In genomic region chr11:1310315-1310687, GRCh38 we compare ENCODE assay signal across 8 cellular contexts. TPM values are rescaled to one million over a fixed set of nuclear protein-coding genes. Genes with fewer than 3 reads are reported as not detected.
DNase-seq lines count a peak whose midpoint lies in the region; ATAC-seq, FAIRE-seq and TF ChIP-seq lines count a peak whose summit lies in the region.

No MANE protein-coding gene starts in this region.

- H3K9me3 ChIP-seq in ascending aorta = no peaks in the 10 kb centered on the region
- H3K9me3 ChIP-seq in HepG2 (ENCODE audit: low read length) = peaks cover 12% of the 10 kb centered on the region
- no peaks in the 10 kb centered on the region for H3K9me3 ChIP-seq in transverse colon

- H4K20me1 ChIP-seq in HepG2 (ENCODE audit: insufficient read depth, low read length) = no peaks in the 10 kb centered on the region

- H3K4me2 ChIP-seq in HepG2 (ENCODE audit: low read depth, low read length) = peak overlapping the region; percentile 90

- TF ChIP-seq EP300 in HepG2 (IDR thresholded peaks at IDR 0.05; ENCODE audit: low read depth in 2 of 2, low read length in 2 of 2) (no peak), HepG2 (CRISPR knock-in tag; IDR thresholded peaks at IDR 0.05; ENCODE audit: borderline replicate concordance) (no peak), transverse colon (IDR thresholded peaks at IDR 0.05; ENCODE audit: low read depth) (no peak)

- H3K9me3 Mint-ChIP-seq in activated naive CD4-positive, alpha-beta T cell treated with anti-CD3 and anti-CD28 coated beads for 36 hours = peaks cover 9% of the 10 kb centered on the region

- no peak for ATAC-seq in HepG2

- H3K4me3 ChIP-seq in ascending aorta (peak overlapping the region; percentile 98 to 99), HepG2 (replicated peaks in 1 of 3; ENCODE audit: insufficient read depth in 1 of 3, low read depth in 2 of 3, low read length in 3 of 3) (peak overlapping the region; percentile 34 to 81 (median 57); a peak in 4 of 6 replicates), transverse colon (peak overlapping the region; percentile 56 to 89 (median 76))

- H3K27me3 ChIP-seq in ascending aorta (no peaks in the 10 kb centered on the region), HepG2 (ENCODE audit: control insufficient read depth in 1 of 2, insufficient read depth in 2 of 2, low read length in 2 of 2) (no peaks in the 10 kb centered on the region), transverse colon (no peaks in the 10 kb centered on the region)

- H2AFZ ChIP-seq in HepG2 (ENCODE audit: low read length) = no peak overlapping the region

- H3K36me3 Mint-ChIP-seq in activated naive CD4-positive, alpha-beta T cell treated with anti-CD3 and anti-CD28 coated beads for 36 hours (ENCODE audit: low read depth) = peaks cover 6% of the 10 kb centered on the region

- FAIRE-seq in HepG2 (lab: Jason Lieb, UNC) = no peak
- FAIRE-seq in HTR-8/SVneo (lab: Jason Lieb, UNC) = no peak

- in situ Hi-C loops in HepG2 (cut with HindIII; ENCODE audit: extremely low pct_ligation_motif_present, low pct_unique_long_range_greater_than_20kb) (no loop called here), transverse colon (cut with MboI; ENCODE audit: low pct_ligation_motif_present in 1 of 4, low pct_unique_long_range_greater_than_20kb in 1 of 4, low sequenced_read_pairs in 3 of 4) (no loop called here)

- peak overlapping the region; percentile 89 for H3K4me3 Mint-ChIP-seq in activated naive CD4-positive, alpha-beta T cell treated with anti-CD3 and anti-CD28 coated beads for 36 hours

- intact Hi-C loops in activated naive CD4-positive, alpha-beta T cell treated with anti-CD3 and anti-CD28 coated beads for 36 hours (cut with micrococcal nuclease) = no loop called here
- intact Hi-C loops in ascending aorta (cut with DNase I) (no loop called here), HepG2 (cut with micrococcal nuclease; ENCODE audit: unreplicated experiment) (no loop called here), transverse colon (cut with DNase I; ENCODE audit: low total_unique reads) (no loop called here)

- H3K79me2 ChIP-seq in HepG2 (ENCODE audit: insufficient read depth, low read length) = peaks cover 36% of the 10 kb centered on the region

- H3K27ac ChIP-seq in ascending aorta = peak overlapping the region; percentile 91
- H3K27ac ChIP-seq in HepG2 (ENCODE audit: extremely low read length, insufficient read depth, low read length) = no peak overlapping the region
- H3K27ac ChIP-seq in transverse colon = peak overlapping the region; percentile 93 to 96 (median 94)

- H3K4me1 Mint-ChIP-seq in activated naive CD4-positive, alpha-beta T cell treated with anti-CD3 and anti-CD28 coated beads for 36 hours (ENCODE audit: low read depth) = peaks cover 34% of the 10 kb centered on the region

- POLR2A ChIA-PET in HepG2 (lab: Yijun Ruan, JAX) = interaction anchor here (1.4 kb wide), 1 partner anchor 23 kb away, joined by 4 read pairs; no protein-coding TSS in a partner anchor

- peak overlapping the region; percentile 79 for H3K9ac ChIP-seq in HepG2 (ENCODE audit: insufficient read depth, low read depth, low read length)

- TF ChIP-seq RAD21 in HepG2 (CRISPR knock-in tag; IDR thresholded peaks at IDR 0.05) = no peak

- no TSS peak for BruUV-seq in HepG2 (replicated peaks; lab: Mats Ljungman, UMichigan)

- CTCF ChIA-PET in activated naive CD4-positive, alpha-beta T cell treated with anti-CD3 and anti-CD28 coated beads for 36 hours (lab: Charles Lee) = interaction anchor here (1.5 kb wide), 1 partner anchor 12 kb away, joined by 3 read pairs; no protein-coding TSS in a partner anchor
- CTCF ChIA-PET in HepG2 (lab: Yijun Ruan, JAX; ENCODE audit: low intra/inter-chr PET ratio, low total read pairs) = no interaction called here

- no peak for TF ChIP-seq POLR2A in HepG2 (IDR thresholded peaks at IDR 0.05; ENCODE audit: insufficient read depth in 1 of 2, low read depth in 2 of 2, low read length in 2 of 2)
- TF ChIP-seq POLR2A in transverse colon (IDR thresholded peaks at IDR 0.05) = no peak

- H3K4me1 ChIP-seq in ascending aorta (peaks cover 15 to 25% of the 10 kb centered on the region in 2 donors), HepG2 (ENCODE audit: insufficient read depth, low read length) (peaks cover 46% of the 10 kb centered on the region), transverse colon (peaks cover 15 to 47% (median 40%) of the 10 kb centered on the region in 4 donors)

- H3K36me3 ChIP-seq in ascending aorta (peaks cover 0 to 7% of the 10 kb centered on the region in 2 donors), HepG2 (replicated peaks in 1 of 2; ENCODE audit: control insufficient read depth in 1 of 2, insufficient read depth in 2 of 2, low read length in 2 of 2) (peaks cover 3 to 6% of the 10 kb centered on the region in 2 experiments; a peak in 3 of 5 replicates), transverse colon (no peaks in the 10 kb centered on the region)

- 95% methylated on average over 18 of the region's 18 CpGs for WGBS in HepG2 (ENCODE audit: low lambda C conversion rate)
- 45 to 68% methylated on average over 8 to 18 of the region's 18 CpGs for WGBS in transverse colon (ENCODE audit: low coverage in 1 of 2), 2 donors

- no peaks in the 10 kb centered on the region for H3K27me3 Mint-ChIP-seq in activated naive CD4-positive, alpha-beta T cell treated with anti-CD3 and anti-CD28 coated beads for 36 hours (ENCODE audit: low read depth)

- peak overlapping the region; percentile 94 for H3K27ac Mint-ChIP-seq in activated naive CD4-positive, alpha-beta T cell treated with anti-CD3 and anti-CD28 coated beads for 36 hours

- DNase-seq in activated naive CD4-positive, alpha-beta T cell treated with anti-CD3 and anti-CD28 coated beads for 36 hours = no peak
- no peak for DNase-seq in activated naive CD4-positive, alpha-beta T cell treated with anti-CD3 and anti-CD28 coated beads, Interleukin-2, amount 50 U/mL, for 16 hours
- no peak for DNase-seq in ascending aorta (ENCODE audit: low spot score in 2 of 2)
- DNase-seq in HepG2 (ENCODE audit: low spot score) = no peak
- DNase-seq in transverse colon = peak; percentile 43
- no peak for DNase-seq in activated CD4-positive, alpha-beta T cell treated with anti-CD3 and anti-CD28 coated beads for 48 hours
- DNase-seq in HTR-8/SVneo (ENCODE audit: insufficient read length, low spot score) = no peak
- DNase-seq in nucleus accumbens (lab: John Stamatoyannopoulos, UW) = no peak

- TF ChIP-seq CTCF in ascending aorta (IDR thresholded peaks at IDR 0.05) (no peak), HepG2 (CRISPR knock-in tag; IDR thresholded peaks at IDR 0.05) (no peak), transverse colon (IDR thresholded peaks at IDR 0.05) (no peak)

TF ChIP-seq in HepG2, 621 proteins besides CTCF, POLR2A, EP300 and RAD21:
- TF ChIP-seq ZNF350 (CRISPR knock-in tag; IDR thresholded peaks at IDR 0.05; ENCODE audit: borderline replicate concordance, low read depth) = peak; percentile 11; the same call in 1 of the 2 replicates
- no peak for TF ChIP-seq ZSCAN29 (CRISPR knock-in tag; conservative IDR thresholded peaks at IDR 0.05)
- TF ChIP-seq ZMYM2 (CRISPR knock-in tag; IDR thresholded peaks at IDR 0.05) = no peak
- no peak for TF ChIP-seq ZFP90 (CRISPR knock-in tag; IDR thresholded peaks at IDR 0.05; ENCODE audit: borderline replicate concordance)
- TF ChIP-seq PRPF4 (IDR thresholded peaks at IDR 0.05; ENCODE audit: low read depth, low read length, poor library complexity, severe bottlenecking) = peak; percentile 75
- peak; percentile 0; the same call in 1 of the 2 replicates for TF ChIP-seq ZNF543 (CRISPR knock-in tag; IDR thresholded peaks at IDR 0.05)

RNA-seq across cellular contexts. Expression of gene TOLLIP, which starts 0.9 kb away (rescaled TPM):
- 10 to 100 TPM; 19.9 to 21.7 TPM for total RNA-seq in activated naive CD4-positive, alpha-beta T cell treated with anti-CD3 and anti-CD28 coated beads for 36 hours
- total RNA-seq in ascending aorta = 63.0 TPM
- 19.4 and 25.9 TPM in 2 replicates for total RNA-seq in HepG2 (2016; rRNA removed; fragmentation: Illumina TruSeq; extraction: Trizol)
- 21.8 and 24.1 TPM in 2 replicates for total RNA-seq in HepG2 (2016; cell fraction: cytosol; rRNA removed; fragmentation: Illumina TruSeq; extraction: Trizol; ENCODE audit: low read depth)
- total RNA-seq in HepG2 (2016; cell fraction: insoluble cytoplasmic fraction; rRNA removed; fragmentation: Illumina TruSeq; extraction: Trizol) = 18.0 and 24.4 TPM in 2 replicates
- 16.0 and 17.9 TPM in 2 replicates for total RNA-seq in HepG2 (2016; cell fraction: membrane; rRNA removed; fragmentation: Illumina TruSeq; extraction: Trizol)
- 11.3 and 14.6 TPM in 2 replicates for total RNA-seq in HepG2 (2016; cell fraction: nucleus; rRNA removed; fragmentation: Illumina TruSeq; extraction: Trizol)
- polyA plus RNA-seq in HepG2 (2011; rRNA removed) = 44.2 and 47.5 TPM in 2 replicates
- polyA plus RNA-seq in HepG2 (2011; cell fraction: cytosol; rRNA removed) = 27.1 and 38.7 TPM in 2 replicates
- 59.6 and 61.9 TPM in 2 replicates for polyA plus RNA-seq in HepG2 (2011; cell fraction: nucleus; rRNA removed)
- 31.4 and 32.5 TPM in 2 replicates for polyA plus RNA-seq in HepG2 (2012)
- polyA plus RNA-seq in HepG2 (2016; cell fraction: cytosol; fragmentation: Illumina TruSeq; extraction: Trizol; ENCODE audit: low read depth) = 23.1 and 26.1 TPM in 2 replicates
- 40.7 and 53.4 TPM in 2 replicates for polyA plus RNA-seq in HepG2 (2016; cell fraction: insoluble cytoplasmic fraction; fragmentation: Illumina TruSeq; extraction: Trizol; ENCODE audit: low read depth)
- 25.9 and 29.3 TPM in 2 replicates for polyA plus RNA-seq in HepG2 (2016; cell fraction: membrane; fragmentation: Illumina TruSeq; extraction: Trizol; ENCODE audit: low read depth)
- polyA plus RNA-seq in HepG2 (2016; cell fraction: nucleus; fragmentation: Illumina TruSeq; extraction: Trizol; ENCODE audit: insufficient read depth, low read depth) = 27.5 and 35.7 TPM in 2 replicates
- 19.2 and 101 TPM in 2 replicates for polyA minus RNA-seq in HepG2 (2011; rRNA and poly(A)+ RNA removed; ENCODE audit: low replicate concordance)
- polyA minus RNA-seq in HepG2 (2011; cell fraction: cytosol; rRNA and poly(A)+ RNA removed) = 14.2 and 15.4 TPM in 2 replicates
- 17.4 and 24.5 TPM in 2 replicates for polyA minus RNA-seq in HepG2 (2011; cell fraction: nucleus; rRNA and poly(A)+ RNA removed)
- total RNA-seq in transverse colon = 100 to 1,000 TPM in 1 of 4 donors, 10 to 100 TPM in 3; 25.9 to 132 (median 50.4) TPM
